ENCODE assay signal across 20 cellular contexts in the genomic region with DNA sequence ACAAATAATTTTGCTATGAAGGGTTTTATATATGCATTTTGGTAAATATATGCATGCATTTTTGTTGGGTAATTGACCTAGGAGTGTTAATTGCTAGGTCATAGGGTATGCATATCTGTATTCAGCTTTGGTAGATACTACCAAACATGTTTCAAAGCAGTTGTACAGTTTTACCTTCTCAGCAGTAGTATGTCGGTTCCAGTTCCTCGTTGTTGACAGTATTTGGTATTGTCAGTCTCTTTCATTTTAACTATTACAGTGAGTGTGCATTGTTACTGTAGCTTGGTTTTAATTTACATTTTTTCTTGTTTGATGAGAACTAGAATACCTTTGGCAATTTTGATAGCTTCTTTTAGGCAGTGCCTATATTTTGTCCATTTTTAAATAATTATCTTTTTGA.
DNase-seq lines count a peak whose midpoint lies in the region; ATAC-seq and TF ChIP-seq lines count a peak whose summit lies in the region.
"Had no signal": no experiment of that assay in that cellular context is flagged by ENCODE, and none has a peak within 500 bp of the region (broad histone marks: within the 10 kb centered on the region; RNA-seq: fewer than 3 reads in every experiment).

No MANE protein-coding gene starts in this region.

- ATAC-seq in HG02798 (IDR thresholded peaks at IDR 0.05; ENCODE audit: poor library complexity, unreplicated experiment) (peak; percentile 84), HG03521 (IDR thresholded peaks at IDR 0.05; ENCODE audit: unreplicated experiment) (peak; percentile 62)
- ATAC-seq in stimulated activated naive B cell treated with anti-CD40 and anti-IgM and Interleukin-4, amounts not matched to agents 10 μg/mL and 1 μg/mL and 100 μg/mL, for 72 hours (replicated peaks): peak; percentile 48 to 66
- ATAC-seq: gastrocnemius medialis, left cardiac atrium, T-helper 17 cell, WTC11 had no signal

- DNase-seq in NOMO-1 treated with DMSO at 0.1 percent for 48 hours (lab: John Stamatoyannopoulos, UW; ENCODE audit: unreplicated experiment) (peak; percentile 51), NOMO-1 treated with dmso at 0.1 percent for 144 hours (lab: John Stamatoyannopoulos, UW; ENCODE audit: unreplicated experiment) (no peak), HEK293T (ENCODE audit: extremely low spot score) (no peak), 8988T (no peak), DMS53 (lab: John Stamatoyannopoulos, UW) (no peak)
- DNase-seq in stimulated activated naive B cell treated with anti-CD40 and anti-IgM and Interleukin-4, amounts not matched to agents 10 μg/mL and 1 μg/mL and 100 μg/mL, for 72 hours: no peak
- DNase-seq: dorsolateral prefrontal cortex; gastrocnemius medialis; left cardiac atrium; midbrain; NCI-H1930; NCI-H446; SHP77; stimulated activated naive CD4-positive, alpha-beta T cell; T-helper 17 cell had no signal

- H3K4me3 Mint-ChIP-seq in stimulated activated naive B cell treated with anti-CD40 and anti-IgM and Interleukin-4, amounts not matched to agents 10 μg/mL and 1 μg/mL and 100 μg/mL, for 72 hours: no peak overlapping the region
- H3K4me3 Mint-ChIP-seq: neural progenitor cell, T-helper 17 cell, WTC11 had no signal

- H3K36me3 Mint-ChIP-seq in stimulated activated naive B cell treated with anti-CD40 and anti-IgM and Interleukin-4, amounts not matched to agents 10 μg/mL and 1 μg/mL and 100 μg/mL, for 72 hours: peaks cover 35 to 53% of the 10 kb centered on the region in 2 donors

- CTCF ChIA-PET in HEK293T (lab: Yijun Ruan, JAX): no interaction called here

- H3K27ac Mint-ChIP-seq in stimulated activated naive B cell treated with anti-CD40 and anti-IgM and Interleukin-4, amounts not matched to agents 10 μg/mL and 1 μg/mL and 100 μg/mL, for 72 hours: no peak overlapping the region
- H3K27ac Mint-ChIP-seq: activated T-helper 2 cell treated with anti-CD3 and anti-CD28 coated beads, Interferon-gamma antibody, Interleukin-2, Interleukin-4, amounts not matched to agents 10 μg/mL and 5 μg/mL and 100 μg/mL, durations not matched to agents 14 hours and 24 hours and 36 hours; neural progenitor cell; T-helper 17 cell; WTC11 had no signal

- H3K27me3 Mint-ChIP-seq in stimulated activated naive B cell treated with anti-CD40 and anti-IgM and Interleukin-4, amounts not matched to agents 10 μg/mL and 1 μg/mL and 100 μg/mL, for 72 hours: no peaks in the 10 kb centered on the region
- H3K27me3 Mint-ChIP-seq: T-helper 17 cell had no signal

- peaks cover 7 to 12% of the 10 kb centered on the region in 2 donors for H3K4me1 Mint-ChIP-seq in stimulated activated naive B cell treated with anti-CD40 and anti-IgM and Interleukin-4, amounts not matched to agents 10 μg/mL and 1 μg/mL and 100 μg/mL, for 72 hours
- H3K4me1 Mint-ChIP-seq: neural progenitor cell had no signal

- peaks cover 6 to 7% of the 10 kb centered on the region in 2 donors for H3K9me3 Mint-ChIP-seq in stimulated activated naive B cell treated with anti-CD40 and anti-IgM and Interleukin-4, amounts not matched to agents 10 μg/mL and 1 μg/mL and 100 μg/mL, for 72 hours

- POLR2A ChIA-PET in HEK293T (lab: Yijun Ruan, JAX): no interaction called here

TF ChIP-seq in HEK293T, 16 proteins besides CTCF, POLR2A, EP300 and RAD21:
- TF ChIP-seq CTBP1 (IDR thresholded peaks at IDR 0.05; ENCODE audit: borderline replicate concordance): no peak
